ENCODE assay signal across 8 cellular contexts in genomic region chr10:28177944-28178637, GRCh38.
DNase-seq lines count a peak whose midpoint lies in the region; ATAC-seq and TF ChIP-seq lines count a peak whose summit lies in the region.

No MANE protein-coding gene starts in this region.

- ATAC-seq in GM21737 (IDR thresholded peaks at IDR 0.05; ENCODE audit: unreplicated experiment), result peak; percentile 47
- ATAC-seq in stimulated activated naive CD8-positive, alpha-beta T cell treated with anti-CD3 and anti-CD28 coated beads, Interleukin-15, Interleukin-2, amounts not matched to agents 100 U/mL and 50 U/mL, for 24 hours, result peak; percentile 82

- H3K4me1 ChIP-seq in fibroblast of lung (ENCODE audit: control insufficient read depth, extremely low read depth, insufficient read depth, low read length), result no peaks in the 10 kb centered on the region

- no peaks in the 10 kb centered on the region for H3K9me3 ChIP-seq in fibroblast of lung (ENCODE audit: control insufficient read depth, insufficient read depth, low read depth, low read length)

- H3K9ac ChIP-seq in fibroblast of lung (ENCODE audit: insufficient read depth, low read length), result no peak overlapping the region

- H4K20me1 ChIP-seq in fibroblast of lung (ENCODE audit: control insufficient read depth, extremely low read depth, insufficient read depth, low read length), result no peaks in the 10 kb centered on the region

- DNase-seq in Daoy (ENCODE audit: low read depth), result peak; percentile 20
- peak; percentile 32 for DNase-seq in RPMI7951 (ENCODE audit: low read depth)
- DNase-seq in fibroblast of lung (ENCODE audit: low read depth in 2 of 2), result peak; percentile 38 to 39
- peak; percentile 9 for DNase-seq in stimulated activated naive CD8-positive, alpha-beta T cell treated with anti-CD3 and anti-CD28 coated beads, Interleukin-15, Interleukin-2, amounts not matched to agents 100 U/mL and 50 U/mL, for 24 hours
- DNase-seq in effector CD8-positive, alpha-beta T cell (lab: John Stamatoyannopoulos, UW), result no peak
- no peak for DNase-seq in epidermal melanocyte (ENCODE audit: insufficient read length, low spot score)
- no peak for DNase-seq in HUDEP-2 (lab: John Stamatoyannopoulos, UW; ENCODE audit: unreplicated experiment in 76 of 76)

- H3K27ac ChIP-seq in fibroblast of lung (ENCODE audit: insufficient read depth, low read length), result no peak overlapping the region

- H3K27me3 ChIP-seq in fibroblast of lung (ENCODE audit: control insufficient read depth, insufficient read depth, low read length), result no peaks in the 10 kb centered on the region

- peak overlapping the region; percentile 51 for H2AFZ ChIP-seq in fibroblast of lung (ENCODE audit: low read length)

- TF ChIP-seq CTCF in fibroblast of lung (conservative IDR thresholded peaks at IDR 0.05 in 1 of 2, IDR thresholded peaks at IDR 0.05 in 1 of 2; ENCODE audit: low read depth in 1 of 2, low read length in 2 of 2), result no peak

- H3K4me2 ChIP-seq in fibroblast of lung (ENCODE audit: extremely low read depth, insufficient read depth, low read length), result peak overlapping the region; percentile 68

- no peaks in the 10 kb centered on the region for H3K36me3 ChIP-seq in fibroblast of lung (ENCODE audit: control insufficient read depth, insufficient read depth, low read length)

- peak overlapping the region in 2 of 4 experiments; percentile 17 to 36 for H3K4me3 ChIP-seq in fibroblast of lung (replicated peaks in 1 of 4; ENCODE audit: control extremely low read depth in 1 of 4, insufficient read depth in 1 of 4, low read depth in 3 of 4, low read length in 4 of 4)

- H3K79me2 ChIP-seq in fibroblast of lung (ENCODE audit: control insufficient read depth, insufficient read depth, low read length), result no peaks in the 10 kb centered on the region

Comparison
In these comparisons a context has a peak if more than half of its experiments do, and no peak if none do; other contexts are left out.
1. DNase-seq: peak in Daoy (single experiment), RPMI7951 (single experiment), fibroblast of lung (2 of 2) and stimulated activated naive CD8-positive, alpha-beta T cell treated with anti-CD3 and anti-CD28 coated beads, Interleukin-15, Interleukin-2, amounts not matched to agents 100 U/mL and 50 U/mL, for 24 hours (single experiment); none in effector CD8-positive, alpha-beta T cell (single experiment), epidermal melanocyte (single experiment) and HUDEP-2 (0 of 76).